In genomic region chr1:14524816-14525215, GRCh38 we compare ENCODE assay signal across 22 cellular contexts.
"Had no signal": no experiment of that assay in that cellular context is flagged by ENCODE, and none has a peak within 500 bp of the region (broad histone marks: within the 10 kb centered on the region; RNA-seq: fewer than 3 reads in every experiment).

No MANE protein-coding gene starts in this region.

- DNase-seq: IMR-90, Karpas-422, KG1, MG63, NCI-H1092 treated with DMSO at 0.1 percent for 48 hours, NCI-H1417, NCI-H1436 treated with DMSO at 0.1 percent for 48 hours, NCI-H1694, NCI-H187 treated with DMSO at 0.1 percent for 48 hours, NCI-H2029 treated with DMSO at 0.1 percent for 48 hours, NCI-H2171 treated with DMSO at 0.1 percent for 48 hours, NCI-H345, NCI-H446 treated with DMSO at 0.1 percent for 48 hours, NCI-H510A treated with DMSO at 0.1 percent for 48 hours, NCI-H69, NCI-H82, Right ventricle myocardium superior, RPMI8226, SIG-M5 had no signal

- ATAC-seq: HepG2 had no signal

- H3K4me3 ChIP-seq: MG63, SJSA1, SK-N-MC had no signal

- H3K9me3 ChIP-seq: MG63, SJSA1 had no signal

- H3K27ac ChIP-seq: SJSA1, SK-N-MC had no signal

- H3K27me3 ChIP-seq: MG63, SJSA1 had no signal

- H3K36me3 ChIP-seq: MG63, SJSA1 had no signal
